ENCODE assay signal across 3 cellular contexts in the genomic region with DNA sequence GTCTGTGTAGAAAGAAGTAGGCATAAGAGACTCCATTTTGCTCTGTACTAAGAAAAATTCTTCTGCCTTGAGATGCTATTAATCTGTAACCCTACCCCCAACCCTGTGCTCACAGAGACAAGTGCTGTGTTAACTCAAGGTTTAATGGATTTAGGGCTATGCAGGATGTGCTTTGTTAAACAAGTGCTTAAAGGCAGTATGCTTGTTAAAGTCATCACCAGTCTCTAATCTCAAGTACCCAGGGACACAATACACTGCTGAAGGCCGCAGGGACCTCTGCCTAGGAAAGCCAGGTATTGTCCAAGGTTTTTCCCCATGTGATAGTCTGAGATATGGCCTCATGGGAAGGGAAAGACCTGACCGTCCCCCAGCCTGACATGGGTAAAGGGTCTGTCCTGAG. TPM values are rescaled to one million over a fixed set of nuclear protein-coding genes. Genes with fewer than 3 reads are reported as not detected.
"Had no signal": no experiment of that assay in that cellular context is flagged by ENCODE, and none has a peak within 500 bp of the region (broad histone marks: within the 10 kb centered on the region; RNA-seq: fewer than 3 reads in every experiment).

No MANE protein-coding gene starts in this region.

RNA-seq across cellular contexts. Expression of a gene that starts 39.0 kb away (rescaled TPM):
- total RNA-seq: body of pancreas, esophagus squamous epithelium had no signal
- polyA plus RNA-seq: aorta had no signal
